In genomic region chr3:177282028-177282655, GRCh38 we compare ENCODE assay signal across 15 cellular contexts.
A peak's percentile ranks its signal among the peaks of the same experiment; 100 is the strongest.
DNase-seq lines count a peak whose midpoint lies in the region; ATAC-seq and TF ChIP-seq lines count a peak whose summit lies in the region.
"Had no signal": no experiment of that assay in that cellular context is flagged by ENCODE, and none has a peak within 500 bp of the region (broad histone marks: within the 10 kb centered on the region; RNA-seq: fewer than 3 reads in every experiment).

No MANE protein-coding gene starts in this region.

- H3K27ac ChIP-seq in spleen, result peak overlapping the region in 5 of 8 donors; percentile 27 to 59 (median 48)
- H3K27ac ChIP-seq: 22Rv1, foreskin keratinocyte, SJCRH30, thoracic aorta had no signal

- intact Hi-C loops in spleen (cut with DNase I; ENCODE audit: low total_unique reads), result no loop called here

- peaks cover 0 to 6% (median 0%) of the 10 kb centered on the region in 8 donors for H3K9me3 ChIP-seq in spleen
- H3K9me3 ChIP-seq: left lung, SJCRH30, thoracic aorta had no signal

- TF ChIP-seq POLR2A in spleen (IDR thresholded peaks at IDR 0.05), result no peak

- peaks cover 6 to 41% (median 29%) of the 10 kb centered on the region in 6 donors for H3K4me1 ChIP-seq in spleen
- H3K4me1 ChIP-seq: foreskin keratinocyte had no signal

- no peaks in the 10 kb centered on the region for H3K36me3 ChIP-seq in spleen
- H3K36me3 ChIP-seq: left lung, SJCRH30, thoracic aorta had no signal

- TF ChIP-seq CTCF in spleen (IDR thresholded peaks at IDR 0.05 in 8 of 11, conservative IDR thresholded peaks at IDR 0.05 in 3 of 11), result no peak

- H3K27me3 ChIP-seq in spleen (replicated peaks in 1 of 7), result no peaks in the 10 kb centered on the region
- H3K27me3 ChIP-seq: foreskin keratinocyte, left lung, SJCRH30 had no signal

- DNase-seq in NCI-H1694 treated with DMSO at 0.1 percent for 48 hours (lab: John Stamatoyannopoulos, UW) (peak; percentile 7), NCI-H1694 (lab: John Stamatoyannopoulos, UW) (no peak), NCI-H2029 treated with DMSO at 0.1 percent for 48 hours (lab: John Stamatoyannopoulos, UW) (peak; percentile 98), SHP77 treated with DMSO at 0.1 percent for 48 hours (lab: John Stamatoyannopoulos, UW) (peak; percentile 73), spleen (no peak)
- DNase-seq: activated naive CD4-positive, alpha-beta T cell treated with anti-CD3 and anti-CD28 coated beads, Interleukin-2, amount 50 U/mL, for 16 hours; cortex of kidney; foreskin keratinocyte; SJCRH30 had no signal

- no peak overlapping the region for H3K4me3 ChIP-seq in spleen
- H3K4me3 ChIP-seq: left lung, SJCRH30, thoracic aorta had no signal

- 91 to 100% (median 95%) methylated on average over 1 of the region's 1 CpG for WGBS in spleen, 5 donors

- ATAC-seq in HG02973 (IDR thresholded peaks at IDR 0.05; ENCODE audit: unreplicated experiment), result no peak
- ATAC-seq in HG03159 (IDR thresholded peaks at IDR 0.05; ENCODE audit: unreplicated experiment), result no peak
- ATAC-seq in HG03378 (IDR thresholded peaks at IDR 0.05; ENCODE audit: unreplicated experiment), result no peak
- ATAC-seq: foreskin keratinocyte, left lung had no signal

Comparison
In these comparisons a context has a peak if more than half of its experiments do, and no peak if none do; other contexts are left out.
1. DNase-seq: peak in NCI-H1694 treated with DMSO at 0.1 percent for 48 hours (single experiment), NCI-H2029 treated with DMSO at 0.1 percent for 48 hours (single experiment) and SHP77 treated with DMSO at 0.1 percent for 48 hours (single experiment); none in NCI-H1694 (single experiment) and spleen (single experiment).